Comparison of ENCODE assay signal across 12 cellular contexts in the genomic region with DNA sequence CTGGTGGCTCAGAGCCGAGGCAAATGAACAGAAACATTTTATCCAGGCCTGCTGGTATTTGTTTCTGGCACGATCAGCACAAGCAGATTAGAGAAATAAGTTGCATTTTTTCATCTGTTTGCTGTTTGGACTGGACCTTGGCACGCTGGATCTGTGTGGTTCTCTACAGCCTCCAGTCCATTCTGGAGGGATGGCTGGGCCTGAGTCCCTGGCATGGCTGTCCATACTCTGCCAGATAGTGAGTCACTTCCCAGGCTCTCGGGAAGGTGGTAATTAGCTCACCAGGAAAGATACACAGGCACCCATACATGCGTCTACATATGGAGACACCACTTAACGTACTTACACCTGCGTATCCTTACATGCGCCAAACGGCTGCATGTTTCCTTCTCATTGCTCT.
DNase-seq lines count a peak whose midpoint lies in the region; ATAC-seq and TF ChIP-seq lines count a peak whose summit lies in the region.
"Had no signal": no experiment of that assay in that cellular context is flagged by ENCODE, and none has a peak within 500 bp of the region (broad histone marks: within the 10 kb centered on the region; RNA-seq: fewer than 3 reads in every experiment).

No MANE protein-coding gene starts in this region.

- peak overlapping the region; percentile 73 for H2AFZ ChIP-seq in osteoblast (ENCODE audit: low read length)

- no peaks in the 10 kb centered on the region for H3K9me3 Mint-ChIP-seq in CD4-positive, alpha-beta T cell
- peaks cover 3 to 4% of the 10 kb centered on the region in 2 donors for H3K9me3 Mint-ChIP-seq in stimulated activated naive B cell treated with anti-CD40 and anti-IgM and Interleukin-4, amounts not matched to agents 10 μg/mL and 1 μg/mL and 100 μg/mL, for 72 hours

- POLR2A ChIA-PET in CD4-positive, alpha-beta T cell (lab: Charles Lee), result no interaction called here

- H3K4me3 Mint-ChIP-seq in CD4-positive, alpha-beta T cell, result no peak overlapping the region
- H3K4me3 Mint-ChIP-seq in stimulated activated naive B cell treated with anti-CD40 and anti-IgM and Interleukin-4, amounts not matched to agents 10 μg/mL and 1 μg/mL and 100 μg/mL, for 72 hours, result no peak overlapping the region
- H3K4me3 Mint-ChIP-seq: IgD-negative memory B cell had no signal

- H3K4me3 ChIP-seq in RWPE2 (ENCODE audit: severe bottlenecking) (no peak overlapping the region), fibroblast of the aortic adventitia (ENCODE audit: low read depth, low read length) (no peak overlapping the region), osteoblast (ENCODE audit: insufficient read depth, low read length) (no peak overlapping the region)
- H3K4me3 ChIP-seq: ovary had no signal

- CTCF ChIA-PET in CD4-positive, alpha-beta T cell (lab: Charles Lee), result no interaction called here

- H3K27me3 ChIP-seq in RWPE2 (ENCODE audit: insufficient read depth, poor library complexity, severe bottlenecking) (no peaks in the 10 kb centered on the region), osteoblast (ENCODE audit: insufficient read depth, low read length) (no peaks in the 10 kb centered on the region)
- no peaks in the 10 kb centered on the region for H3K27me3 ChIP-seq in CD4-positive, alpha-beta T cell (ENCODE audit: control insufficient read depth, insufficient read depth, low read length)
- H3K27me3 ChIP-seq: ovary had no signal

- H3K4me1 ChIP-seq in RWPE2 (ENCODE audit: insufficient read depth, poor library complexity, severe bottlenecking), result peaks cover 10% of the 10 kb centered on the region
- peaks cover 23% of the 10 kb centered on the region for H3K4me1 ChIP-seq in osteoblast (ENCODE audit: insufficient read depth, low read length)

- H3K9me3 ChIP-seq in RWPE2 (ENCODE audit: severe bottlenecking), result no peaks in the 10 kb centered on the region
- H3K9me3 ChIP-seq in osteoblast (ENCODE audit: low read depth, low read length), result no peaks in the 10 kb centered on the region
- H3K9me3 ChIP-seq in CD4-positive, alpha-beta T cell (ENCODE audit: control insufficient read depth, low read length), result no peaks in the 10 kb centered on the region
- H3K9me3 ChIP-seq: ovary had no signal

- H4K20me1 ChIP-seq in osteoblast (ENCODE audit: insufficient read depth, low read length), result no peaks in the 10 kb centered on the region

- H3K36me3 ChIP-seq in RWPE2 (ENCODE audit: low read depth) (no peaks in the 10 kb centered on the region), osteoblast (ENCODE audit: insufficient read depth, low read length) (no peaks in the 10 kb centered on the region)
- H3K36me3 ChIP-seq: ovary had no signal

- H3K27me3 Mint-ChIP-seq in CD4-positive, alpha-beta T cell, result no peaks in the 10 kb centered on the region
- H3K27me3 Mint-ChIP-seq in stimulated activated naive B cell treated with anti-CD40 and anti-IgM and Interleukin-4, amounts not matched to agents 10 μg/mL and 1 μg/mL and 100 μg/mL, for 72 hours, result peaks cover 9 to 13% of the 10 kb centered on the region in 2 donors

- H3K4me1 Mint-ChIP-seq in CD4-positive, alpha-beta T cell (ENCODE audit: low read depth), result no peaks in the 10 kb centered on the region
- H3K4me1 Mint-ChIP-seq in stimulated activated naive B cell treated with anti-CD40 and anti-IgM and Interleukin-4, amounts not matched to agents 10 μg/mL and 1 μg/mL and 100 μg/mL, for 72 hours, result no peaks in the 10 kb centered on the region
- H3K4me1 Mint-ChIP-seq: IgD-negative memory B cell had no signal

- H3K27ac Mint-ChIP-seq in CD4-positive, alpha-beta T cell, result no peak overlapping the region
- no peak overlapping the region for H3K27ac Mint-ChIP-seq in stimulated activated naive B cell treated with anti-CD40 and anti-IgM and Interleukin-4, amounts not matched to agents 10 μg/mL and 1 μg/mL and 100 μg/mL, for 72 hours
- H3K27ac Mint-ChIP-seq: IgD-negative memory B cell had no signal

- H3K36me3 Mint-ChIP-seq in CD4-positive, alpha-beta T cell (ENCODE audit: low read depth), result no peaks in the 10 kb centered on the region
- peaks cover 0 to 4% of the 10 kb centered on the region in 2 donors for H3K36me3 Mint-ChIP-seq in stimulated activated naive B cell treated with anti-CD40 and anti-IgM and Interleukin-4, amounts not matched to agents 10 μg/mL and 1 μg/mL and 100 μg/mL, for 72 hours
- H3K36me3 Mint-ChIP-seq: IgD-negative memory B cell had no signal

- DNase-seq in Daoy (ENCODE audit: low read depth) (peak; percentile 91), RWPE2 (ENCODE audit: low spot score) (no peak), fibroblast of the aortic adventitia (ENCODE audit: low read depth) (peak; percentile 95), osteoblast (ENCODE audit: insufficient read length, low spot score, missing footprints) (peak; percentile 91), DMS79 (lab: John Stamatoyannopoulos, UW) (no peak)
- no peak for DNase-seq in stimulated activated CD4-positive, alpha-beta T cell treated with anti-CD3 and anti-CD28 coated beads, Interleukin-4, amount 100 ng/mL, for 1 hour
- DNase-seq in CD4-positive, alpha-beta T cell, result no peak
- DNase-seq in stimulated activated naive B cell treated with anti-CD40 and anti-IgM and Interleukin-4, amounts not matched to agents 10 μg/mL and 1 μg/mL and 100 μg/mL, for 72 hours, result no peak
- DNase-seq: activated CD8-positive, alpha-beta memory T cell treated with anti-CD3 and anti-CD28 coated beads, Interleukin-2, amount 50 U/mL, for 4 hours; SHP77 had no signal

- intact Hi-C loops in CD4-positive, alpha-beta T cell (cut with DNase I, micrococcal nuclease), result no loop called here

- peak; percentile 90 for ATAC-seq in RWPE2 (ENCODE audit: low read depth)
- no peak for ATAC-seq in CD4-positive, alpha-beta T cell (ENCODE audit: poor library complexity)
- no peak for ATAC-seq in stimulated activated naive B cell treated with anti-CD40 and anti-IgM and Interleukin-4, amounts not matched to agents 10 μg/mL and 1 μg/mL and 100 μg/mL, for 72 hours (replicated peaks)

- H3K27ac ChIP-seq in RWPE2 (ENCODE audit: poor library complexity, severe bottlenecking) (no peak overlapping the region), osteoblast (ENCODE audit: low read depth, low read length) (peak overlapping the region; percentile 68)
- H3K27ac ChIP-seq in CD4-positive, alpha-beta T cell (ENCODE audit: low read depth, low read length), result no peak overlapping the region
- H3K27ac ChIP-seq: ovary had no signal

- no peaks in the 10 kb centered on the region for H3K79me2 ChIP-seq in osteoblast (ENCODE audit: insufficient read depth, low read length)

- peak overlapping the region; percentile 47 for H3K4me2 ChIP-seq in osteoblast (ENCODE audit: insufficient read depth, low read length)

- TF ChIP-seq CTCF in RWPE2 (IDR thresholded peaks at IDR 0.05; ENCODE audit: poor library complexity, severe bottlenecking) (no peak), fibroblast of the aortic adventitia (IDR thresholded peaks at IDR 0.05; ENCODE audit: insufficient read depth, low read length) (no peak), osteoblast (IDR thresholded peaks at IDR 0.05; ENCODE audit: extremely low read depth, low read depth, low read length) (no peak)
- no peak for TF ChIP-seq CTCF in CD4-positive, alpha-beta T cell (IDR thresholded peaks at IDR 0.05)

Comparison
In these comparisons a context has a peak if more than half of its experiments do, and no peak if none do; other contexts are left out.
1. DNase-seq: peak in Daoy (single experiment), fibroblast of the aortic adventitia (single experiment) and osteoblast (single experiment); none in RWPE2 (single experiment), stimulated activated CD4-positive, alpha-beta T cell treated with anti-CD3 and anti-CD28 coated beads, Interleukin-4, amount 100 ng/mL, for 1 hour (single experiment), CD4-positive, alpha-beta T cell (0 of 10), stimulated activated naive B cell treated with anti-CD40 and anti-IgM and Interleukin-4, amounts not matched to agents 10 μg/mL and 1 μg/mL and 100 μg/mL, for 72 hours (single experiment) and DMS79 (single experiment).